In genomic region chr19:12800873-12801465, GRCh38 we compare ENCODE assay signal across 8 cellular contexts. TPM values are rescaled to one million over a fixed set of nuclear protein-coding genes. Genes with fewer than 3 reads are reported as not detected.
DNase-seq lines count a peak whose midpoint lies in the region; ATAC-seq and TF ChIP-seq lines count a peak whose summit lies in the region.

No MANE protein-coding gene starts in this region.

- peaks cover 17% of the 10 kb centered on the region for H3K4me1 ChIP-seq in A673 (ENCODE audit: insufficient read depth, low read length, poor library complexity, severe bottlenecking)
- H3K4me1 ChIP-seq in iPS DF 6.9 (ENCODE audit: control insufficient read depth, insufficient read depth, low read length), result peaks cover 5% of the 10 kb centered on the region
- peaks cover 19 to 52% (median 36%) of the 10 kb centered on the region in 6 donors for H3K4me1 ChIP-seq in spleen

- H3K4me1 Mint-ChIP-seq in activated naive CD8-positive, alpha-beta T cell treated with anti-CD3 and anti-CD28 coated beads, Interleukin-2, amount 10 ng/mL, durations not matched to agents 7 days and 5 days, result peaks cover 23% of the 10 kb centered on the region

- TF ChIP-seq CTCF in A673 (conservative IDR thresholded peaks at IDR 0.05; ENCODE audit: low read depth, low read length) (no peak), HFF-Myc (IDR thresholded peaks at IDR 0.05; ENCODE audit: low read depth, low read length, missing control alignments) (no peak), spleen (IDR thresholded peaks at IDR 0.05 in 8 of 11, conservative IDR thresholded peaks at IDR 0.05 in 3 of 11) (no peak)

- no peaks in the 10 kb centered on the region for H3K27me3 ChIP-seq in A673 (replicated peaks; ENCODE audit: insufficient read depth, low read depth, low read length, poor library complexity)
- H3K27me3 ChIP-seq in iPS DF 6.9 (ENCODE audit: control insufficient read depth, insufficient read depth, low read length), result no peaks in the 10 kb centered on the region
- peaks cover 0 to 20% (median 0%) of the 10 kb centered on the region in 7 donors for H3K27me3 ChIP-seq in spleen (replicated peaks in 1 of 7)

- WGBS in iPS DF 6.9 (ENCODE audit: insufficient coverage, insufficient read length), result no CpG with 5 or more reads among the region's 38 CpGs
- WGBS in spleen, 5 donors, result 6 to 33% (median 13%) methylated on average over 17 to 38 of the region's 38 CpGs

- intact Hi-C loops in A673 (cut with micrococcal nuclease; ENCODE audit: unreplicated experiment), result no loop called here
- intact Hi-C loops in spleen (cut with DNase I; ENCODE audit: low total_unique reads), result no loop called here

- no peaks in the 10 kb centered on the region for H3K27me3 Mint-ChIP-seq in activated naive CD8-positive, alpha-beta T cell treated with anti-CD3 and anti-CD28 coated beads, Interleukin-2, amount 10 ng/mL, durations not matched to agents 7 days and 5 days

- BruUV-seq in A673 (replicated peaks; lab: Mats Ljungman, UMichigan), result no TSS peak

- H3K36me3 ChIP-seq in A673 (ENCODE audit: insufficient read depth, low read length, poor library complexity, severe bottlenecking), result peaks cover 20% of the 10 kb centered on the region
- H3K36me3 ChIP-seq in iPS DF 6.9 (ENCODE audit: control insufficient read depth, insufficient read depth, low read length), result peaks cover 6% of the 10 kb centered on the region; the same call in 1 of the 2 replicates
- H3K36me3 ChIP-seq in spleen, result peaks cover 0 to 38% (median 9%) of the 10 kb centered on the region in 6 donors

- peak; percentile 17 for ATAC-seq in activated naive CD8-positive, alpha-beta T cell treated with anti-CD3 and anti-CD28 coated beads, Interleukin-2, amount 10 ng/mL, durations not matched to agents 7 days and 5 days (ENCODE audit: low read depth)
- no peak for ATAC-seq in HG03457 (IDR thresholded peaks at IDR 0.05; ENCODE audit: unreplicated experiment)

- POLR2A ChIA-PET in A673 (lab: Charles Lee; ENCODE audit: low non-redundant PET), result interaction anchor here (0.6 kb wide), 1 partner anchor 172 kb away, joined by 3 read pairs; no protein-coding TSS in a partner anchor
- POLR2A ChIA-PET in activated naive CD8-positive, alpha-beta T cell treated with anti-CD3 and anti-CD28 coated beads, Interleukin-2, amount 10 ng/mL, durations not matched to agents 7 days and 5 days (lab: Charles Lee), result interaction anchor here (0.6 to 2.9 kb wide), 9 partner anchors 8 to 351 kb away, joined by 3 to 25 read pairs (median 4); partner anchors contain the start of gene JUNB

- peak overlapping the region; percentile 90 for H3K4me3 Mint-ChIP-seq in activated naive CD8-positive, alpha-beta T cell treated with anti-CD3 and anti-CD28 coated beads, Interleukin-2, amount 10 ng/mL, durations not matched to agents 7 days and 5 days

- H3K9me3 ChIP-seq in A673 (ENCODE audit: low read depth, low read length, poor library complexity, severe bottlenecking), result no peaks in the 10 kb centered on the region
- no peaks in the 10 kb centered on the region for H3K9me3 ChIP-seq in iPS DF 6.9 (ENCODE audit: control insufficient read depth, insufficient read depth, low read length)
- no peaks in the 10 kb centered on the region for H3K9me3 ChIP-seq in spleen

- H3K27ac ChIP-seq in A673 (ENCODE audit: low read depth, low read length, poor library complexity, severe bottlenecking) (peak overlapping the region; percentile 87), iPS DF 6.9 (ENCODE audit: low read length) (no peak overlapping the region), spleen (peak overlapping the region in 7 of 8 donors; percentile 52 to 82 (median 73))

- peaks cover 2% of the 10 kb centered on the region for H3K36me3 Mint-ChIP-seq in activated naive CD8-positive, alpha-beta T cell treated with anti-CD3 and anti-CD28 coated beads, Interleukin-2, amount 10 ng/mL, durations not matched to agents 7 days and 5 days

- H3K9me3 Mint-ChIP-seq in activated naive CD8-positive, alpha-beta T cell treated with anti-CD3 and anti-CD28 coated beads, Interleukin-2, amount 10 ng/mL, durations not matched to agents 7 days and 5 days, result no peaks in the 10 kb centered on the region

- H3K4me3 ChIP-seq in A673 (ENCODE audit: low read depth, low read length, poor library complexity, severe bottlenecking), result peak overlapping the region; percentile 64
- H3K4me3 ChIP-seq in HFF-Myc (replicated peaks; ENCODE audit: low read depth, low read length), result peak overlapping the region; percentile 98
- peak overlapping the region; percentile 83 for H3K4me3 ChIP-seq in iPS DF 6.9 (ENCODE audit: low read length)
- H3K4me3 ChIP-seq in spleen, result peak overlapping the region; percentile 51 to 90 (median 78)

- no peak for TF ChIP-seq POLR2A in spleen (IDR thresholded peaks at IDR 0.05)

- peak overlapping the region; percentile 81 for H3K27ac Mint-ChIP-seq in activated naive CD8-positive, alpha-beta T cell treated with anti-CD3 and anti-CD28 coated beads, Interleukin-2, amount 10 ng/mL, durations not matched to agents 7 days and 5 days

- CTCF ChIA-PET in A673 (lab: Charles Lee), result interaction anchor here (1.4 kb wide), 1 partner anchor 43 kb away, joined by 3 read pairs; no protein-coding TSS in a partner anchor

- DNase-seq in A673 (ENCODE audit: low spot score) (no peak), HFF-Myc (ENCODE audit: extremely low read depth, low read depth) (no peak), iPS DF 6.9 (ENCODE audit: low read depth, low spot score) (no peak), spleen (peak; percentile 84), NCI-H187 (lab: John Stamatoyannopoulos, UW) (no peak), SKM-1 (lab: John Stamatoyannopoulos, UW; ENCODE audit: unreplicated experiment) (no peak)
- DNase-seq in activated naive CD8-positive, alpha-beta T cell treated with anti-CD3 and anti-CD28 coated beads, Interleukin-2, amount 10 ng/mL, durations not matched to agents 7 days and 5 days, result no peak

RNA-seq across cellular contexts. Expression of gene PRDX2, which starts 0.6 kb away (rescaled TPM):
- 406 and 429 TPM in 2 replicates for total RNA-seq in A673 (2021)
- 100 to 1,000 TPM; 170 to 181 TPM for total RNA-seq in activated naive CD8-positive, alpha-beta T cell treated with anti-CD3 and anti-CD28 coated beads, Interleukin-2, amount 10 ng/mL, durations not matched to agents 7 days and 5 days
- 100 to 1,000 TPM in 6 of 7 donors, 10 to 100 TPM in 1; 97.9 to 203 (median 140) TPM for total RNA-seq in spleen
- 100 to 1,000 TPM in 2 of 3 donors, 10 to 100 TPM in 1; 78.3 to 123 (median 108) TPM for polyA plus RNA-seq in spleen

RNA-seq across cellular contexts. Expression of gene THSD8, which starts 0.9 kb away (rescaled TPM):
- total RNA-seq in A673 (2021), result 45.2 and 53.4 TPM in 2 replicates
- total RNA-seq in activated naive CD8-positive, alpha-beta T cell treated with anti-CD3 and anti-CD28 coated beads, Interleukin-2, amount 10 ng/mL, durations not matched to agents 7 days and 5 days, result 10 to 100 TPM in 1 of 2 experiments, 1 to 10 TPM in 1; 5.8 to 10.8 TPM
- 1 to 10 TPM in 4 of 7 donors, not detected in 3; 1.1 to 4.8 (median 3.4) TPM for total RNA-seq in spleen
- polyA plus RNA-seq in spleen, result 1 to 10 TPM; 5.2 to 9.1 (median 5.7) TPM

RNA-seq across cellular contexts. Expression of gene RNASEH2A, which starts 5.4 kb away (rescaled TPM):
- total RNA-seq in A673 (2021) (97.7 and 99.7 TPM in 2 replicates), spleen (10 to 100 TPM in 6 of 7 donors, 1 to 10 TPM in 1; 9.8 to 15.9 (median 11.7) TPM)
- 10 to 100 TPM; 46.2 to 47.8 TPM for total RNA-seq in activated naive CD8-positive, alpha-beta T cell treated with anti-CD3 and anti-CD28 coated beads, Interleukin-2, amount 10 ng/mL, durations not matched to agents 7 days and 5 days
- 10 to 100 TPM in 2 of 3 donors, 1 to 10 TPM in 1; 4.4 to 12.2 (median 11.4) TPM for polyA plus RNA-seq in spleen

RNA-seq across cellular contexts. Expression of gene JUNB, which starts 9.7 kb away (rescaled TPM):
- total RNA-seq in A673 (2021) (27.7 and 28.6 TPM in 2 replicates), spleen (100 to 1,000 TPM; 102 to 363 (median 189) TPM)
- 10 to 100 TPM; 82.7 to 84.6 TPM for total RNA-seq in activated naive CD8-positive, alpha-beta T cell treated with anti-CD3 and anti-CD28 coated beads, Interleukin-2, amount 10 ng/mL, durations not matched to agents 7 days and 5 days
- polyA plus RNA-seq in spleen, result 100 to 1,000 TPM in 1 of 3 donors, 10 to 100 TPM in 2; 57.5 to 118 (median 64.0) TPM

RNA-seq across cellular contexts. Expression of gene HOOK2, which starts 25.6 kb away (rescaled TPM):
- total RNA-seq in A673 (2021) (25.8 and 34.1 TPM in 2 replicates), spleen (10 to 100 TPM; 14.8 to 27.4 (median 25.2) TPM)
- 10 to 100 TPM; 20.0 to 20.3 TPM for total RNA-seq in activated naive CD8-positive, alpha-beta T cell treated with anti-CD3 and anti-CD28 coated beads, Interleukin-2, amount 10 ng/mL, durations not matched to agents 7 days and 5 days
- 10 to 100 TPM in 2 of 3 donors, 1 to 10 TPM in 1; 7.1 to 24.3 (median 20.5) TPM for polyA plus RNA-seq in spleen
